ENCODE assay signal across 8 cellular contexts in the genomic region with DNA sequence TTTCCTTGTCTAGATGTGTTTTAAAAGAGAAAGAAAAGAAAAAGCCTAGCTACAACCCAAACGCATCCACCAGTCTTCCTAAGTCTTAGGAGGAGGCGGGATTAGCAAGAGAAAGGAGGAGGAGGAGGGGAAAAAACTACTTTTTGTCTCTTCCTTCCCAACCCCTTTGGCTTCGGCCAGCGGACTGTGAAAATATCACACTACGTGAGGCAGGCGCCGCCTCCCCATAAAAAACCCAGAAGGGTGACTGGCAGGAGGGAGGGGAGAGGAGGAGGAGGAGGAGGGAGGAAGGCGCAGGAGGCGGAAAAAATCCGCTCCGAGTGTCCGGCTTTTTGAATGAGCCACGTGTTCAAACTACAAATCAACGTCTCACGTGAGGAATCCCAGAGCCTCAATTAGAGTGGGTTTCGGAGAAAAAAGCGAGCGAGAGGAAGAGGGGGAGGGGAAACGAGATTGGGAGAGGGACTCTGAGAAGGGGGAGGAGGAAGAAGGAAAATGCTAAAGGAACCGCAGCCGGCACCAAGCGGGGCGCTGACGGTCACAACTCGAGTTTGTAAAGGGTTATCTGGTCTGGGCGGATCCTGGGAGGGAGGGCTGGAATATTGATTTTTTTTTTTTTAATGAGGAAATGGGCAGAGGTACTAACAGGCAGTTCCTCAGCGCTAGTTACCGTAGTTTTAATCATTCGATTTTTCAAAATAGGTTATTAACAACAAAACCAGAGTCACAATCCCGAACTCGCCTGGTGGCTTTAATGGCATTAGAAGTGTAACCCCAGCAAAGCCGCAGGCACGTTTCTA. TPM values are rescaled to one million over a fixed set of nuclear protein-coding genes. Genes with fewer than 3 reads are reported as not detected.
DNase-seq lines count a peak whose midpoint lies in the region; ATAC-seq lines count a peak whose summit lies in the region.

Gene IGF2BP3, minus strand, starts transcription at position 202 of the 800 bp plus-strand sequence. CDS start 381 bp downstream, outside the sequence.

- H3K36me3 Mint-ChIP-seq in activated naive CD8-positive, alpha-beta T cell treated with anti-CD3 and anti-CD28 coated beads for 36 hours: peaks cover 1% of the 10 kb centered on the region

- peak within 1 kb of the TSS; percentile 86 for H3K4me3 Mint-ChIP-seq in activated naive CD8-positive, alpha-beta T cell treated with anti-CD3 and anti-CD28 coated beads for 36 hours

- H3K27ac Mint-ChIP-seq in activated naive CD8-positive, alpha-beta T cell treated with anti-CD3 and anti-CD28 coated beads for 36 hours: peak within 1 kb of the TSS; percentile 48

- peaks cover 37% of the 10 kb centered on the region for H3K4me1 Mint-ChIP-seq in activated naive CD8-positive, alpha-beta T cell treated with anti-CD3 and anti-CD28 coated beads for 36 hours

- H3K4me3 ChIP-seq in iPS-11a (ENCODE audit: low read depth, low read length): peak within 1 kb of the TSS; percentile 86

- peak; percentile 76 for DNase-seq in GDM1 (lab: John Stamatoyannopoulos, UW)
- DNase-seq in HPDE6-E6E7 (ENCODE audit: extremely low spot score): peak; percentile 55
- DNase-seq in NCI-H82 treated with DMSO at 0.1 percent for 48 hours (lab: John Stamatoyannopoulos, UW; ENCODE audit: unreplicated experiment): peak; percentile 92
- DNase-seq in activated naive CD8-positive, alpha-beta T cell treated with anti-CD3 and anti-CD28 coated beads for 36 hours: peak; percentile 41
- peak; percentile 11 to 28 for DNase-seq in stimulated activated CD4-positive, alpha-beta T cell treated with anti-CD3 and anti-CD28 coated beads, Interleukin-4, amount 100 ng/mL, for 4 hours

- H3K9me3 Mint-ChIP-seq in activated naive CD8-positive, alpha-beta T cell treated with anti-CD3 and anti-CD28 coated beads for 36 hours: no peaks in the 10 kb centered on the region

- ATAC-seq in GM19455 (IDR thresholded peaks at IDR 0.05; ENCODE audit: unreplicated experiment) (no peak), GM19467 (IDR thresholded peaks at IDR 0.05; ENCODE audit: unreplicated experiment) (no peak)

- H3K27me3 Mint-ChIP-seq in activated naive CD8-positive, alpha-beta T cell treated with anti-CD3 and anti-CD28 coated beads for 36 hours: peaks cover 84% of the 10 kb centered on the region

RNA-seq across cellular contexts. Expression of gene IGF2BP3, which starts in this region (rescaled TPM):
- under 1 TPM; 0.41 to 0.70 TPM for total RNA-seq in activated naive CD8-positive, alpha-beta T cell treated with anti-CD3 and anti-CD28 coated beads for 36 hours

Comparison
In these comparisons a context has a peak if more than half of its experiments do, and no peak if none do; other contexts are left out.
1. Peak in DNase-seq in activated naive CD8-positive, alpha-beta T cell treated with anti-CD3 and anti-CD28 coated beads for 36 hours; RNA of the gene not detected or under 1 TPM.
2. DNase-seq: peak in every context shown above with its lines; median percentile 92 in NCI-H82 treated with DMSO at 0.1 percent for 48 hours; 76 in GDM1; 55 in HPDE6-E6E7; 41 in activated naive CD8-positive, alpha-beta T cell treated with anti-CD3 and anti-CD28 coated beads for 36 hours; 20 in stimulated activated CD4-positive, alpha-beta T cell treated with anti-CD3 and anti-CD28 coated beads, Interleukin-4, amount 100 ng/mL, for 4 hours.